11 cellular contexts compared by ENCODE assay signal in genomic region chr10:117662790-117663540, GRCh38.
"Had no signal": no experiment of that assay in that cellular context is flagged by ENCODE, and none has a peak within 500 bp of the region (broad histone marks: within the 10 kb centered on the region; RNA-seq: fewer than 3 reads in every experiment).

No MANE protein-coding gene starts in this region.

- H3K27me3 ChIP-seq: gastrocnemius medialis, transverse colon had no signal

- H3K27ac ChIP-seq: gastrocnemius medialis, neutrophil, transverse colon had no signal

- H3K4me1 ChIP-seq: gastrocnemius medialis, transverse colon had no signal

- H3K4me3 ChIP-seq: gastrocnemius medialis, transverse colon had no signal

- FAIRE-seq: kidney had no signal

- ATAC-seq: gastrocnemius medialis, right cardiac atrium had no signal

- H3K9me3 ChIP-seq: gastrocnemius medialis, neutrophil, transverse colon had no signal

- DNase-seq: activated CD4-positive, CD25-positive, alpha-beta regulatory T cell treated with anti-CD3 and anti-CD28 coated beads, Interleukin-2, amount 50 U/mL, for 72 hours; activated naive CD4-positive, alpha-beta T cell treated with Interleukin-2 at 50 U/mL for 16 hours; central memory CD4-positive, alpha-beta T cell; cortex of kidney; effector CD8-positive, alpha-beta T cell; gastrocnemius medialis; kidney; naive B cell; right cardiac atrium; transverse colon had no signal

- H3K36me3 ChIP-seq: gastrocnemius medialis, neutrophil, transverse colon had no signal
